ENCODE assay signal across 15 cellular contexts in the genomic region with DNA sequence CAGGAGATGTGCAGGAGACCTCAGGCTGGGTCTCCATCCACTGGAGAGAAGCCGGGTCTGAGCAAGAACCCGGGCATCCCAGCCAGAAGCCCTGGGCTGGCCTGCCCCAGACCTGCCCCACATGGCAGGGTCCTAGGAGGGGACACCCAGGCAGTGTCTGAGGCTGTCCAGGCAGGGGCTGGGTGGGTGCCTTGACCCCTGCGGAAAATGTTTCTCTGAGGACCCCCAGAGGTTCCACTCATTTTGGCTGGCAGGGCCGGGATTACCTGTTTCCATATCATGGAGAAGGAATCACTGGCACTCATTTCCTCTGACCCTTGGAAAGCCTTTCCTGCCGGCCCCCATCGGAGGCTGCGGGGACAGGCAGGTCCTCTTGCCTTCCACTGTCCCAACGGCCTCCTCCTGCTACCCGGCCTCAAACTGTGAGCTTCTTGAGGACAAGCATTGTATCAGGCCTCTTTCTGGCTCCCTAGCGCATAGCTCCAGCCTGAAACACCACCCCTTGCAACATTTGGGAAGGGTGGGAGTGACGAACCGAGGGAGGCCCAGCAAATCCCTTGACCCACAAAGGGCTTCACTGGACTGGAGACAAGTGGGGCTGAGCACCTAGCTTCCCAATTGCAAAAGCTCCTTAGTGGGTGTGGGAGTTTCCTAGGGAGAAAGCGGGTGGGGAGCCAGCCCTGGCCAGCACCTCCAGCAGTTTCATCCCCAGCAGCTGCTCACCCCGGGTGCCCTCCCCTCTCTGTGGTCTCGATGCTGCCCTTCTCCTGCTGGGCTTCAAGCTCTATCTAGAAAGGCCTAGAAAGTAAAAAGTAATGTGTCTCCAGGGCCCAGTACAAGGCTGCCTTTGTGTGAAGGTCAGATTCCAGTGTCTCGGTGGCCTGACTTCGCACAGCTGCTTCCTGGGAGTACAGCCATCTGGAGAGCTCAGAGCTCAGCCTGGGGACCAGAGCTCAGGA. TPM values are rescaled to one million over a fixed set of nuclear protein-coding genes. Genes with fewer than 3 reads are reported as not detected.
A peak's percentile ranks its signal among the peaks of the same experiment; 100 is the strongest.
DNase-seq lines count a peak whose midpoint lies in the region; ATAC-seq, FAIRE-seq and TF ChIP-seq lines count a peak whose summit lies in the region.
"Had no signal": no experiment of that assay in that cellular context is flagged by ENCODE, and none has a peak within 500 bp of the region (broad histone marks: within the 10 kb centered on the region; RNA-seq: fewer than 3 reads in every experiment).

No MANE protein-coding gene starts in this region.

- dilution Hi-C loops in IMR-90 (cut with HindIII; ENCODE audit: low sequenced_read_pairs, unreplicated experiment): no loop called here

- 77% methylated on average over 10 of the region's 17 CpGs; no CpG with 5 or more reads in 1 of the 2 experiments for WGBS in IMR-90 (ENCODE audit: extremely low coverage in 2 of 2, insufficient read length in 1 of 2), 2 experiments

- no peak overlapping the region for H2BK5ac ChIP-seq in IMR-90 (ENCODE audit: low read depth, low read length, poor library complexity, severe bottlenecking)

- H3K9ac ChIP-seq in IMR-90 (ENCODE audit: low read depth, low read length): no peak overlapping the region

- no peak overlapping the region for H2BK15ac ChIP-seq in IMR-90 (ENCODE audit: low read depth, low read length)

- no peak for TF ChIP-seq POLR2A in IMR-90 (IDR thresholded peaks at IDR 0.05; ENCODE audit: low read depth, low read length)

- no peaks in the 10 kb centered on the region for H3K9me1 ChIP-seq in IMR-90 (ENCODE audit: insufficient read depth, low read length)

- no peak overlapping the region for H3K4me3 ChIP-seq in IMR-90 (ENCODE audit: insufficient read depth, low read depth, low read length)
- no peak overlapping the region for H3K4me3 ChIP-seq in skeletal muscle cell (ENCODE audit: low read depth, low read length)
- H3K4me3 ChIP-seq: ascending aorta; BLaER1 treated with 17β-estradiol and CSF1 and Interleukin-3, amounts not matched to agents 10 nM and 100 nM had no signal

- H4K91ac ChIP-seq in IMR-90 (ENCODE audit: insufficient read depth, low read depth, low read length): no peak overlapping the region

- no peaks in the 10 kb centered on the region for H3K4me1 ChIP-seq in IMR-90 (ENCODE audit: control insufficient read depth, insufficient read depth, low read length)
- H3K4me1 ChIP-seq: ascending aorta had no signal

- TF ChIP-seq CTCF in IMR-90 (conservative IDR thresholded peaks at IDR 0.05; ENCODE audit: low read depth, low read length) (no peak), GM20000 (IDR thresholded peaks at IDR 0.05; ENCODE audit: extremely low read depth, missing control alignments) (no peak)

- H3K23ac ChIP-seq in IMR-90 (ENCODE audit: low read depth, low read length): no peak overlapping the region

- no peak overlapping the region for H2BK20ac ChIP-seq in IMR-90 (ENCODE audit: low read depth, low read length)

- in situ Hi-C loops in IMR-90 (cut with MboI; ENCODE audit: low sequenced_read_pairs): no loop called here

- no peak overlapping the region for H4K8ac ChIP-seq in IMR-90 (ENCODE audit: low read depth in 2 of 2, low read length in 2 of 2)

- no peak overlapping the region for H3K4ac ChIP-seq in IMR-90 (ENCODE audit: low read depth, low read length)

- no peak for DNase-seq in IMR-90
- peak; percentile 47 for DNase-seq in ecto neural progenitor cell (ENCODE audit: low spot score)
- DNase-seq in left kidney (ENCODE audit: low read depth, low spot score): peak; percentile 71
- DNase-seq in skeletal muscle cell (ENCODE audit: low read depth): peak; percentile 23
- no peak for DNase-seq in NCI-H128 (lab: John Stamatoyannopoulos, UW; ENCODE audit: unreplicated experiment)
- DNase-seq in activated effector memory CD4-positive, alpha-beta T cell treated with anti-CD3 and anti-CD28 coated beads, Interleukin-2, amount 50 U/mL, for 16 hours: no peak
- no peak for DNase-seq in GM20000 (ENCODE audit: low spot score)
- DNase-seq in HTR-8/SVneo (ENCODE audit: insufficient read length, low spot score): no peak
- DNase-seq: GF-D8, naive B cell, NCI-H2227 treated with DMSO at 0.1 percent for 48 hours had no signal

- no peak overlapping the region for H2AK5ac ChIP-seq in IMR-90 (ENCODE audit: low read depth, low read length)

- peaks cover 37% of the 10 kb centered on the region for H3K27me3 ChIP-seq in IMR-90 (ENCODE audit: control insufficient read depth, insufficient read depth, low read length)
- H3K27me3 ChIP-seq: ascending aorta; BLaER1 treated with 17β-estradiol and CSF1 and Interleukin-3, amounts not matched to agents 10 nM and 100 nM had no signal

- H3K56ac ChIP-seq in IMR-90 (ENCODE audit: extremely low read depth, insufficient read depth, low read length): no peak overlapping the region

- peak; percentile 49; the same call in 1 of the 2 replicates for ATAC-seq in IMR-90 (ENCODE audit: low read depth)

- no peaks in the 10 kb centered on the region for H3K9me3 ChIP-seq in IMR-90 (ENCODE audit: control insufficient read depth, insufficient read depth, low read length)
- H3K9me3 ChIP-seq: ascending aorta; BLaER1 treated with 17β-estradiol and CSF1 and Interleukin-3, amounts not matched to agents 10 nM and 100 nM had no signal

- no peaks in the 10 kb centered on the region for H4K20me1 ChIP-seq in IMR-90 (ENCODE audit: insufficient read depth, low read length)

- no peaks in the 10 kb centered on the region for H3K79me1 ChIP-seq in IMR-90 (ENCODE audit: low read depth in 1 of 2, low read length in 2 of 2)

- H2AK9ac ChIP-seq in IMR-90 (replicated peaks; ENCODE audit: low read depth, low read length, poor library complexity): no peak overlapping the region

- no peak overlapping the region for H3K14ac ChIP-seq in IMR-90 (replicated peaks; ENCODE audit: low read depth, low read length)

- POLR2A ChIA-PET in IMR-90 (lab: Charles Lee; ENCODE audit: unreplicated experiment): no interaction called here

- no peak overlapping the region for H2AFZ ChIP-seq in IMR-90 (replicated peaks; ENCODE audit: low read length, poor library complexity)

- CTCF ChIA-PET in IMR-90 (lab: Yijun Ruan, JAX): interaction anchor here (1.4 kb wide), 1 partner anchor 9 kb away, joined by 4 read pairs; no protein-coding TSS in a partner anchor

- no peak overlapping the region for H3K4me2 ChIP-seq in IMR-90 (ENCODE audit: low read depth, low read length)

- intact Hi-C loops in IMR-90 (cut with micrococcal nuclease): no loop called here

- H2BK120ac ChIP-seq in IMR-90 (ENCODE audit: low read depth, low read length): no peak overlapping the region

- no peak for TF ChIP-seq RAD21 in IMR-90 (IDR thresholded peaks at IDR 0.05; ENCODE audit: low read length)

- no peak overlapping the region for H3K27ac ChIP-seq in IMR-90 (ENCODE audit: insufficient read depth, low read length)
- H3K27ac ChIP-seq: ascending aorta; BLaER1 treated with 17β-estradiol and CSF1 and Interleukin-3, amounts not matched to agents 10 nM and 100 nM had no signal

- no peaks in the 10 kb centered on the region for H3K36me3 ChIP-seq in IMR-90 (ENCODE audit: control insufficient read depth, insufficient read depth, low read length)
- H3K36me3 ChIP-seq: ascending aorta; BLaER1 treated with 17β-estradiol and CSF1 and Interleukin-3, amounts not matched to agents 10 nM and 100 nM had no signal

- no peak overlapping the region for H4K5ac ChIP-seq in IMR-90 (ENCODE audit: low read depth, low read length)

- FAIRE-seq in HTR-8/SVneo (lab: Jason Lieb, UNC): no peak
- FAIRE-seq: TTC549 had no signal

- BruUV-seq in IMR-90 (replicated peaks; lab: Mats Ljungman, UMichigan): no TSS peak

- no peak overlapping the region for H3K18ac ChIP-seq in IMR-90 (ENCODE audit: low read depth, low read length)

TF ChIP-seq in IMR-90, 13 proteins besides CTCF, POLR2A, EP300 and RAD21 (continues in another document):
- no peak for TF ChIP-seq MXI1 (IDR thresholded peaks at IDR 0.05; ENCODE audit: borderline replicate concordance, low read depth, low read length)
- TF ChIP-seq RFX5 (IDR thresholded peaks at IDR 0.05; ENCODE audit: low read depth, low read length): no peak
- no peak for TF ChIP-seq MAZ (IDR thresholded peaks at IDR 0.05; ENCODE audit: borderline replicate concordance, low read depth, low read length)
- TF ChIP-seq RCOR1 (IDR thresholded peaks at IDR 0.05; ENCODE audit: insufficient replicate concordance, low read length): no peak
- TF ChIP-seq BHLHE40 (IDR thresholded peaks at IDR 0.05; ENCODE audit: low read depth, low read length): no peak
- no peak for TF ChIP-seq CHD1 (IDR thresholded peaks at IDR 0.05; ENCODE audit: low read depth, low read length)
- TF ChIP-seq, protein P1, sequence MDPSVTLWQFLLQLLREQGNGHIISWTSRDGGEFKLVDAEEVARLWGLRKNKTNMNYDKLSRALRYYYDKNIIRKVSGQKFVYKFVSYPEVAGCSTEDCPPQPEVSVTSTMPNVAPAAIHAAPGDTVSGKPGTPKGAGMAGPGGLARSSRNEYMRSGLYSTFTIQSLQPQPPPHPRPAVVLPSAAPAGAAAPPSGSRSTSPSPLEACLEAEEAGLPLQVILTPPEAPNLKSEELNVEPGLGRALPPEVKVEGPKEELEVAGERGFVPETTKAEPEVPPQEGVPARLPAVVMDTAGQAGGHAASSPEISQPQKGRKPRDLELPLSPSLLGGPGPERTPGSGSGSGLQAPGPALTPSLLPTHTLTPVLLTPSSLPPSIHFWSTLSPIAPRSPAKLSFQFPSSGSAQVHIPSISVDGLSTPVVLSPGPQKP (IDR thresholded peaks at IDR 0.05; ENCODE audit: borderline replicate concordance, low read depth, low read length): no peak
- TF ChIP-seq, protein P2, sequence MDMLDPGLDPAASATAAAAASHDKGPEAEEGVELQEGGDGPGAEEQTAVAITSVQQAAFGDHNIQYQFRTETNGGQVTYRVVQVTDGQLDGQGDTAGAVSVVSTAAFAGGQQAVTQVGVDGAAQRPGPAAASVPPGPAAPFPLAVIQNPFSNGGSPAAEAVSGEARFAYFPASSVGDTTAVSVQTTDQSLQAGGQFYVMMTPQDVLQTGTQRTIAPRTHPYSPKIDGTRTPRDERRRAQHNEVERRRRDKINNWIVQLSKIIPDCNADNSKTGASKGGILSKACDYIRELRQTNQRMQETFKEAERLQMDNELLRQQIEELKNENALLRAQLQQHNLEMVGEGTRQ (IDR thresholded peaks at IDR 0.05; ENCODE audit: low read depth, low read length): no peak
- no peak for TF ChIP-seq CEBPB (IDR thresholded peaks at IDR 0.05; ENCODE audit: low read depth, low read length)

RNA-seq across cellular contexts. Expression of a gene that starts 29.7 kb away (rescaled TPM):
- not detected in 2 replicates for total RNA-seq in IMR-90 (2012; rRNA removed)
- 0.02 and 0.03 TPM in 2 replicates for polyA plus RNA-seq in IMR-90 (2012; rRNA removed)
- not detected in 2 replicates for polyA plus RNA-seq in IMR-90 (2012; cell fraction: cytosol; rRNA removed)
- polyA plus RNA-seq in IMR-90 (2012; cell fraction: nucleus; rRNA removed; ENCODE audit: low replicate concordance): 0.22 TPM in 1 of 2 replicates, not detected in the other
- total RNA-seq: ascending aorta, MCF 10A had no signal

RNA-seq across cellular contexts. Expression of a gene that starts 55.5 kb away (rescaled TPM):
- total RNA-seq in IMR-90 (2012; rRNA removed): 47.7 and 64.4 TPM in 2 replicates
- 33.9 and 34.5 TPM in 2 replicates for polyA plus RNA-seq in IMR-90 (2012; rRNA removed)
- 4.8 and 8.6 TPM in 2 replicates for polyA plus RNA-seq in IMR-90 (2012; cell fraction: cytosol; rRNA removed)
- polyA plus RNA-seq in IMR-90 (2012; cell fraction: nucleus; rRNA removed; ENCODE audit: low replicate concordance): 6.3 and 41.0 TPM in 2 replicates

RNA-seq across cellular contexts. Expression of a gene that starts 59.7 kb away (rescaled TPM):
- under 0.01 and 0.18 TPM in 2 replicates for total RNA-seq in IMR-90 (2012; rRNA removed)
- 0.27 and 0.32 TPM in 2 replicates for polyA plus RNA-seq in IMR-90 (2012; rRNA removed)
- 0.01 and 0.09 TPM in 2 replicates for polyA plus RNA-seq in IMR-90 (2012; cell fraction: cytosol; rRNA removed)
- 0.37 and 1.4 TPM in 2 replicates for polyA plus RNA-seq in IMR-90 (2012; cell fraction: nucleus; rRNA removed; ENCODE audit: low replicate concordance)
- total RNA-seq: MCF 10A had no signal

Comparison
In these comparisons a context has a peak if more than half of its experiments do, and no peak if none do; other contexts are left out.
1. DNase-seq: peak in ecto neural progenitor cell (single experiment), left kidney (single experiment) and skeletal muscle cell (single experiment); none in IMR-90 (single experiment), NCI-H128 (single experiment), activated effector memory CD4-positive, alpha-beta T cell treated with anti-CD3 and anti-CD28 coated beads, Interleukin-2, amount 50 U/mL, for 16 hours (single experiment), GM20000 (single experiment) and HTR-8/SVneo (single experiment).